ENCODE assay signal across 17 cellular contexts in the genomic region with DNA sequence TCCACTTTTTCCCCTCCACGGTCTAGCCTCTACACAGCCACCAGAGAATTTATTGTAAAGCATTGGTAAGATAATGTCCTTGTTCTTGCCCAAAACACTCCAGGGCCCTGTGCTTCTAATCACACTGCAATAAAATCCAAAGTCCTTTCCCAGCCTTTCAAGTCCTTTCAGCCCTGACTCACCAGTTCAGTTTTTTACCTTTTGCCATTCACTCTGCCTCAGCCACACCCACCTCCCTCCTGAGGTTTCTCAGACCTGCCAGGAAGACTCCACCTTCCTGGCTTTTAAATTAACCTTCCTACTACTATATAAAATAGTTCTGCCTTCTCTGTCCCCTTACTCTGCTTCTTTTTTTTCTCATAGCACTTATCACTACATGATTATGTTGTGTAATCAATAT.
DNase-seq lines count a peak whose midpoint lies in the region; ATAC-seq and TF ChIP-seq lines count a peak whose summit lies in the region.
"Had no signal": no experiment of that assay in that cellular context is flagged by ENCODE, and none has a peak within 500 bp of the region (broad histone marks: within the 10 kb centered on the region; RNA-seq: fewer than 3 reads in every experiment).

No MANE protein-coding gene starts in this region.

- H3K79me2 ChIP-seq in trophoblast cell (ENCODE audit: control insufficient read depth, insufficient read depth, low read length, poor library complexity): peaks cover 6% of the 10 kb centered on the region

- TF ChIP-seq CTCF in foreskin keratinocyte (conservative IDR thresholded peaks at IDR 0.05): no peak

- H4K8ac ChIP-seq in trophoblast cell (ENCODE audit: low read depth, low read length): peak overlapping the region; percentile 57

- H2AK5ac ChIP-seq in trophoblast cell (ENCODE audit: low read length): no peak overlapping the region

- no peak overlapping the region for H3K14ac ChIP-seq in trophoblast cell (ENCODE audit: low read length)

- WGBS in trophoblast cell (ENCODE audit: extremely low coverage, insufficient coverage, insufficient read length): no CpG with 5 or more reads among the region's 1 CpG

- peaks cover 8% of the 10 kb centered on the region for H3K79me1 ChIP-seq in trophoblast cell (ENCODE audit: low read length)

- H3K4me3 ChIP-seq in trophoblast cell (ENCODE audit: low read depth, low read length): no peak overlapping the region
- H3K4me3 ChIP-seq: gastroesophageal sphincter, lower lobe of right lung, skin epidermis had no signal

- H3K4me1 ChIP-seq in foreskin keratinocyte: no peaks in the 10 kb centered on the region
- peaks cover 5 to 15% of the 10 kb centered on the region in 2 experiments for H3K4me1 ChIP-seq in trophoblast cell (ENCODE audit: control insufficient read depth in 1 of 2, insufficient read depth in 2 of 2, low read length in 2 of 2)

- no peak overlapping the region for H2AFZ ChIP-seq in trophoblast cell (ENCODE audit: insufficient read depth, low read length, poor library complexity)

- H3K27me3 ChIP-seq in foreskin keratinocyte (no peaks in the 10 kb centered on the region), trophoblast cell (ENCODE audit: insufficient read depth, low read length) (no peaks in the 10 kb centered on the region)
- H3K27me3 ChIP-seq: brain microvascular endothelial cell had no signal

- H4K91ac ChIP-seq in trophoblast cell (ENCODE audit: low read depth, low read length): no peak overlapping the region

- H3K4me2 ChIP-seq in trophoblast cell (ENCODE audit: low read length): no peak overlapping the region

- ATAC-seq in foreskin keratinocyte (peak; percentile 66), HG03159 (IDR thresholded peaks at IDR 0.05; ENCODE audit: unreplicated experiment) (no peak)
- ATAC-seq: gastroesophageal sphincter had no signal

- H3K36me3 ChIP-seq in trophoblast cell (ENCODE audit: control insufficient read depth in 1 of 2, insufficient read depth in 2 of 2, low read length in 2 of 2): no peaks in the 10 kb centered on the region
- H3K36me3 ChIP-seq: brain microvascular endothelial cell, gastroesophageal sphincter, lower lobe of right lung had no signal

- no peak overlapping the region for H3K9ac ChIP-seq in trophoblast cell (ENCODE audit: low read length)

- no peaks in the 10 kb centered on the region for H3K9me3 ChIP-seq in trophoblast cell (ENCODE audit: insufficient read depth, low read depth, low read length)
- H3K9me3 ChIP-seq: gastroesophageal sphincter, lower lobe of right lung had no signal

- peak overlapping the region; percentile 11 for H2BK5ac ChIP-seq in trophoblast cell (ENCODE audit: low read depth, low read length, poor library complexity)

- no peak overlapping the region for H2BK120ac ChIP-seq in trophoblast cell (ENCODE audit: insufficient read depth, low read length, poor library complexity)

- no peak overlapping the region for H4K12ac ChIP-seq in trophoblast cell (ENCODE audit: low read depth, low read length)

- H3K4ac ChIP-seq in trophoblast cell (ENCODE audit: low read depth, low read length): no peak overlapping the region

- H3K18ac ChIP-seq in trophoblast cell (ENCODE audit: low read length): no peak overlapping the region

- H3K23ac ChIP-seq in trophoblast cell (ENCODE audit: low read length): no peak overlapping the region

- DNase-seq in DMS79 treated with DMSO at 0.1 percent for 48 hours (lab: John Stamatoyannopoulos, UW) (peak; percentile 16), DMS79 (lab: John Stamatoyannopoulos, UW) (no peak), NCI-H526 (lab: John Stamatoyannopoulos, UW) (peak; percentile 57 to 84), foreskin keratinocyte (peak in 1 of 2 donors; percentile 63), trophoblast cell (no peak), inferior parietal cortex (ENCODE audit: extremely low spot score) (no peak)
- DNase-seq in activated CD8-positive, alpha-beta memory T cell treated with anti-CD3 and anti-CD28 coated beads for 24 hours: no peak
- DNase-seq: activated naive CD4-positive, alpha-beta T cell treated with anti-CD3 and anti-CD28 coated beads, Interleukin-2, amount 10 ng/mL, durations not matched to agents 7 days and 5 days; brain microvascular endothelial cell; CD4-positive, CD25-positive, alpha-beta regulatory T cell; effector CD8-positive, alpha-beta T cell; GF-D8; lower lobe of right lung had no signal

- no peak overlapping the region for H3K27ac ChIP-seq in foreskin keratinocyte
- no peak overlapping the region for H3K27ac ChIP-seq in trophoblast cell (ENCODE audit: low read depth, low read length)
- H3K27ac ChIP-seq: 22Rv1, brain microvascular endothelial cell, gastroesophageal sphincter, lower lobe of right lung had no signal

- peak overlapping the region; percentile 58 for H2BK12ac ChIP-seq in trophoblast cell (ENCODE audit: low read length)

Comparison
In these comparisons a context has a peak if more than half of its experiments do, and no peak if none do; other contexts are left out.
1. DNase-seq: peak in DMS79 treated with DMSO at 0.1 percent for 48 hours (single experiment) and NCI-H526 (2 of 2); none in DMS79 (single experiment), trophoblast cell (0 of 2), inferior parietal cortex (single experiment) and activated CD8-positive, alpha-beta memory T cell treated with anti-CD3 and anti-CD28 coated beads for 24 hours (single experiment).